27 cellular contexts compared by ENCODE assay signal in genomic region chrX:11164433-11164832, GRCh38.
"Had no signal": no experiment of that assay in that cellular context is flagged by ENCODE, and none has a peak within 500 bp of the region (broad histone marks: within the 10 kb centered on the region; RNA-seq: fewer than 3 reads in every experiment).

No MANE protein-coding gene starts in this region.

- FAIRE-seq: small intestine, urothelium cell line had no signal

- H3K4me1 ChIP-seq: pancreas, prostate gland, right lobe of liver, stomach, thyroid gland, tibial nerve, upper lobe of left lung, vagina had no signal

- H3K4me3 ChIP-seq: pancreas, prostate gland, right lobe of liver, sigmoid colon, stomach, thoracic aorta, thyroid gland, tibial nerve, upper lobe of left lung, vagina had no signal

- H3K36me3 ChIP-seq: neutrophil, pancreas, prostate gland, right lobe of liver, thoracic aorta, thyroid gland, tibial nerve, upper lobe of left lung, vagina had no signal

- H3K9me3 ChIP-seq: neutrophil, pancreas, prostate gland, right lobe of liver, sigmoid colon, stomach, thoracic aorta, thyroid gland, tibial nerve, upper lobe of left lung, vagina had no signal

- ATAC-seq: naive thymus-derived CD8-positive, alpha-beta T cell; natural killer cell treated with Interleukin-12 subunit alpha and Interleukin-12 subunit beta and Interleukin-15 and Interleukin-18, amount 100 ng/mL, for 72 hours; pancreas; right cardiac atrium; right lobe of liver; stimulated activated effector memory CD8-positive, alpha-beta T cell treated with anti-CD3 and anti-CD28 coated beads, Interleukin-12 subunit alpha, Interleukin-12 subunit beta, amount 100 ng/mL, for 72 hours; stimulated activated naive B cell treated with anti-CD40 and anti-IgM and Interleukin-4, amounts not matched to agents 10 μg/mL and 1 μg/mL and 100 μg/mL, for 72 hours had no signal

- DNase-seq: naive thymus-derived CD8-positive, alpha-beta T cell; nephron progenitor cell; nucleus accumbens; pancreas; retina; right cardiac atrium; right lobe of liver; sigmoid colon; small intestine; stimulated activated CD4-positive, alpha-beta T cell treated with anti-CD3 and anti-CD28 coated beads, Interleukin-15, amount 100 ng/mL, for 24 hours; stimulated activated CD4-positive, alpha-beta T cell treated with anti-CD3 and anti-CD28 coated beads, Interleukin-2, amount 100 ng/mL, for 24 hours; stimulated activated CD4-positive, alpha-beta T cell treated with anti-CD3 and anti-CD28 coated beads, Interleukin-2, amount 100 ng/mL, for 48 hours; stimulated activated CD4-positive, alpha-beta T cell treated with anti-CD3 and anti-CD28 coated beads, Interleukin-4, amount 100 ng/mL, for 24 hours; stimulated activated naive B cell treated with anti-CD40 and anti-IgM and Interleukin-4, amounts not matched to agents 10 μg/mL and 1 μg/mL and 100 μg/mL, for 72 hours; stimulated activated naive CD4-positive, alpha-beta T cell treated with Interleukin-2 at 50 U/mL for 16 hours; stomach; thyroid gland; trophoblast cell; upper lobe of left lung had no signal

- H3K27ac ChIP-seq: neutrophil, pancreas, prostate gland, right lobe of liver, stomach, thoracic aorta, thyroid gland, tibial nerve, upper lobe of left lung had no signal

- H3K27me3 ChIP-seq: neutrophil, right lobe of liver, sigmoid colon, stomach, thyroid gland, tibial nerve, upper lobe of left lung, vagina had no signal
